14 cellular contexts compared by ENCODE assay signal in the genomic region with DNA sequence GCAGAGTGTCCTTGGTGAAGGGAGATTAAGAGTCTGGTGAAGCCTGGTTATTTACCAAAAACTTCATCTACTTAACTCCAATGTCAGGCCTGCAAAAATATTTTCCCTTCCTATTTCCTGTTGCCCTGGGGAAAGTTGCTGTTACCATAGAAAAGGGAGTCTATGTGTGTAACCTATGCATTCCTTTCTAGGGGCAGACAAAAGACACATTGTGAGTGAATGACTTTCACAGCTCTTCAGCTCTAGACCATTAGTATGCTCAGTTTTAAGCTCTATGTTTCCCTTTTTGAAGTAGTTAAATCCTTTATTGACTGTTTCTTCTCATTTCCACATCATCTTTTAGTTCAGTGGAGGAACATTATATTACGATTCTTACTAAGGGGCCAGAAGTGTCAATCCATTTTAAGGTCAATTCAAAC. TPM values are rescaled to one million over a fixed set of nuclear protein-coding genes. Genes with fewer than 3 reads are reported as not detected.
DNase-seq lines count a peak whose midpoint lies in the region; ATAC-seq and TF ChIP-seq lines count a peak whose summit lies in the region.
"Had no signal": no experiment of that assay in that cellular context is flagged by ENCODE, and none has a peak within 500 bp of the region (broad histone marks: within the 10 kb centered on the region; RNA-seq: fewer than 3 reads in every experiment).

No MANE protein-coding gene starts in this region.

- 0% methylated on average over 1 of the region's 1 CpG for WGBS in mammary epithelial cell (ENCODE audit: low coverage, missing lambda C conversion rate)

- 0 out of 2 replicates have a peak, but pooled peaks cover 4% of the 10 kb centered on the region for H3K36me3 ChIP-seq in ACC112 (ENCODE audit: insufficient read depth, low read length)
- H3K36me3 ChIP-seq in HUES6 (ENCODE audit: control insufficient read depth, insufficient read depth, low read length): no peaks in the 10 kb centered on the region
- H3K36me3 ChIP-seq in mammary epithelial cell (ENCODE audit: insufficient read depth, low read length): no peaks in the 10 kb centered on the region
- H3K36me3 ChIP-seq: BLaER1 had no signal

- H3K9ac ChIP-seq in HUES6 (ENCODE audit: low read length) (no peak overlapping the region), mammary epithelial cell (ENCODE audit: insufficient read depth, low read length) (peak overlapping the region; percentile 47)
- H3K9ac ChIP-seq: BLaER1 had no signal

- no peak for ATAC-seq in HG03135 (IDR thresholded peaks at IDR 0.05; ENCODE audit: unreplicated experiment)
- no peak for ATAC-seq in stimulated activated naive CD8-positive, alpha-beta T cell treated with anti-CD3 and anti-CD28 coated beads, Interleukin-15, amount 100 ng/mL, for 72 hours
- ATAC-seq: activated CD4-positive, alpha-beta T cell treated with anti-CD3 and anti-CD28 coated beads for 36 hours; natural killer cell had no signal

- dilution Hi-C loops in mammary epithelial cell (cut with HindIII; ENCODE audit: low sequenced_read_pairs): no loop called here

- no peaks in the 10 kb centered on the region for H4K20me1 ChIP-seq in mammary epithelial cell (ENCODE audit: insufficient read depth, low read length)
- H4K20me1 ChIP-seq: BLaER1 had no signal

- no peak overlapping the region for H3K4me3 Mint-ChIP-seq in stimulated activated naive CD8-positive, alpha-beta T cell treated with anti-CD3 and anti-CD28 coated beads, Interleukin-15, amount 100 ng/mL, for 72 hours
- H3K4me3 Mint-ChIP-seq: activated CD4-positive, alpha-beta T cell treated with anti-CD3 and anti-CD28 coated beads for 36 hours; activated naive CD8-positive, alpha-beta T cell treated with anti-CD3 and anti-CD28 coated beads for 36 hours; natural killer cell had no signal

- no peaks in the 10 kb centered on the region for H3K9me3 Mint-ChIP-seq in stimulated activated naive CD8-positive, alpha-beta T cell treated with anti-CD3 and anti-CD28 coated beads, Interleukin-15, amount 100 ng/mL, for 72 hours
- H3K9me3 Mint-ChIP-seq: activated naive CD8-positive, alpha-beta T cell treated with anti-CD3 and anti-CD28 coated beads for 36 hours; natural killer cell had no signal

- intact Hi-C loops in mammary epithelial cell (cut with micrococcal nuclease): no loop called here

- no peak overlapping the region for H3K27ac Mint-ChIP-seq in stimulated activated naive CD8-positive, alpha-beta T cell treated with anti-CD3 and anti-CD28 coated beads, Interleukin-15, amount 100 ng/mL, for 72 hours
- H3K27ac Mint-ChIP-seq: activated CD4-positive, alpha-beta T cell treated with anti-CD3 and anti-CD28 coated beads for 36 hours; activated naive CD8-positive, alpha-beta T cell treated with anti-CD3 and anti-CD28 coated beads for 36 hours; natural killer cell had no signal

- H2AFZ ChIP-seq in ACC112 (ENCODE audit: low read length, unreplicated experiment) (peak overlapping the region; percentile 67), mammary epithelial cell (ENCODE audit: low read depth, low read length) (peak overlapping the region; percentile 86)

- no TSS peak for BruUV-seq in mammary epithelial cell (replicated peaks; lab: Mats Ljungman, UMichigan)

- CTCF ChIA-PET in mammary epithelial cell (lab: Charles Lee; ENCODE audit: low non-redundant PET): no interaction called here

- H3K9me3 ChIP-seq in HUES6 (ENCODE audit: control insufficient read depth, insufficient read depth, low read depth, low read length) (peaks cover 5% of the 10 kb centered on the region; the same call in 1 of the 2 replicates), mammary epithelial cell (replicated peaks; ENCODE audit: insufficient read depth, low read length) (no peaks in the 10 kb centered on the region)
- H3K9me3 ChIP-seq: BLaER1 had no signal

- in situ Hi-C loops in mammary epithelial cell (cut with MboI; ENCODE audit: low sequenced_read_pairs in 2 of 2): no loop called here

- no peaks in the 10 kb centered on the region for H3K4me1 Mint-ChIP-seq in stimulated activated naive CD8-positive, alpha-beta T cell treated with anti-CD3 and anti-CD28 coated beads, Interleukin-15, amount 100 ng/mL, for 72 hours
- H3K4me1 Mint-ChIP-seq: activated CD4-positive, alpha-beta T cell treated with anti-CD3 and anti-CD28 coated beads for 36 hours; activated naive CD8-positive, alpha-beta T cell treated with anti-CD3 and anti-CD28 coated beads for 36 hours; natural killer cell had no signal

- H3K79me2 ChIP-seq in ACC112 (ENCODE audit: control insufficient read depth, insufficient read depth, low read length, unreplicated experiment) (no peaks in the 10 kb centered on the region), mammary epithelial cell (ENCODE audit: insufficient read depth, low read length) (no peaks in the 10 kb centered on the region)

- H3K4me1 ChIP-seq in ACC112 (ENCODE audit: control insufficient read depth, insufficient read depth, low read length, unreplicated experiment): peaks cover 31% of the 10 kb centered on the region
- peaks cover 16% of the 10 kb centered on the region for H3K4me1 ChIP-seq in HUES6 (ENCODE audit: control insufficient read depth, insufficient read depth, low read length)
- H3K4me1 ChIP-seq in mammary epithelial cell (ENCODE audit: insufficient read depth, low read length): peaks cover 40% of the 10 kb centered on the region
- H3K4me1 ChIP-seq: BLaER1 had no signal

- TF ChIP-seq CTCF in mammary epithelial cell (conservative IDR thresholded peaks at IDR 0.05 in 1 of 2, IDR thresholded peaks at IDR 0.05 in 1 of 2; ENCODE audit: extremely low read depth in 1 of 2, insufficient read depth in 1 of 2, low read depth in 1 of 2, low read length in 2 of 2): no peak

- H3K27me3 Mint-ChIP-seq in stimulated activated naive CD8-positive, alpha-beta T cell treated with anti-CD3 and anti-CD28 coated beads, Interleukin-15, amount 100 ng/mL, for 72 hours: peaks cover 11% of the 10 kb centered on the region

- DNase-seq in mammary epithelial cell (peak; percentile 73), islet precursor cell (peak; percentile 61), RPMI8226 (no peak), cerebellar nuclear complex (lab: John Stamatoyannopoulos, UW) (no peak)
- DNase-seq in stimulated activated naive CD8-positive, alpha-beta T cell treated with anti-CD3 and anti-CD28 coated beads, Interleukin-15, amount 100 ng/mL, for 72 hours: no peak
- DNase-seq: activated CD4-positive, alpha-beta T cell treated with anti-CD3 and anti-CD28 coated beads for 36 hours; activated naive CD8-positive, alpha-beta T cell treated with anti-CD3 and anti-CD28 coated beads for 36 hours; natural killer cell; NCI-H1092; OCI-M1 had no signal

- H3K27me3 ChIP-seq in ACC112 (ENCODE audit: insufficient read depth, low read length) (no peaks in the 10 kb centered on the region), HUES6 (ENCODE audit: control insufficient read depth, insufficient read depth, low read length) (no peaks in the 10 kb centered on the region), mammary epithelial cell (ENCODE audit: insufficient read depth, low read length) (no peaks in the 10 kb centered on the region)
- H3K27me3 ChIP-seq: BLaER1 had no signal

- H3K27ac ChIP-seq in ACC112 (ENCODE audit: low read depth, low read length) (peak overlapping the region; percentile 34; the same call in 1 of the 2 replicates), HUES6 (ENCODE audit: low read depth, low read length) (0 out of 2 replicates have a peak overlapping the region, but pooled peaks have one; percentile 12), mammary epithelial cell (ENCODE audit: insufficient read depth, low read depth, low read length) (peak overlapping the region; percentile 91)
- H3K27ac ChIP-seq: BLaER1 had no signal

- peak overlapping the region; percentile 5; the same call in 1 of the 2 replicates for H3K4me3 ChIP-seq in ACC112 (ENCODE audit: low read depth, low read length)
- no peak overlapping the region for H3K4me3 ChIP-seq in HUES6 (ENCODE audit: low read depth, low read length)
- H3K4me3 ChIP-seq in mammary epithelial cell (replicated peaks in 1 of 3; ENCODE audit: insufficient read depth in 1 of 3, low read depth in 2 of 3, low read length in 3 of 3): no peak overlapping the region
- H3K4me3 ChIP-seq: BLaER1 had no signal

- peak overlapping the region; percentile 54 for H3K4me2 ChIP-seq in mammary epithelial cell (ENCODE audit: insufficient read depth, low read depth, low read length)
- H3K4me2 ChIP-seq: BLaER1 had no signal

RNA-seq across cellular contexts. Expression of a gene that starts 45.6 kb away (rescaled TPM):
- 10 to 100 TPM; 61.3 to 74.7 TPM for total RNA-seq in mammary epithelial cell
- polyA plus RNA-seq in mammary epithelial cell: 37.1 TPM
- polyA minus RNA-seq in mammary epithelial cell: 20.8 TPM

Comparison
In these comparisons a context has a peak if more than half of its experiments do, and no peak if none do; other contexts are left out.
1. H3K27ac ChIP-seq: peak in every context shown above with its lines; median percentile 91 in mammary epithelial cell; 34 in ACC112; 12 in HUES6.
2. DNase-seq: peak in mammary epithelial cell (single experiment) and islet precursor cell (single experiment); none in RPMI8226 (single experiment), cerebellar nuclear complex (0 of 2) and stimulated activated naive CD8-positive, alpha-beta T cell treated with anti-CD3 and anti-CD28 coated beads, Interleukin-15, amount 100 ng/mL, for 72 hours (0 of 2).